1 cellular context compared by ENCODE assay signal in genomic region chr2:55231546-55232083, GRCh38.
TF ChIP-seq lines count a peak whose summit lies in the region.

No MANE protein-coding gene starts in this region.

TF ChIP-seq in HepG2, 621 proteins besides CTCF, POLR2A, EP300 and RAD21 (continued from another document and continues in another):
- TF ChIP-seq TRAFD1 (CRISPR knock-in tag; IDR thresholded peaks at IDR 0.05; ENCODE audit: borderline replicate concordance) (no peak), ZKSCAN5 (CRISPR knock-in tag; IDR thresholded peaks at IDR 0.05) (0 out of 2 replicates have a peak, but pooled peaks have one; percentile 47), E2F1 (CRISPR knock-in tag; IDR thresholded peaks at IDR 0.05) (no peak), PAF1 (CRISPR knock-in tag; IDR thresholded peaks at IDR 0.05) (no peak), ARID2 (CRISPR knock-in tag; IDR thresholded peaks at IDR 0.05; ENCODE audit: borderline replicate concordance) (peak; percentile 90; the same call in 1 of the 2 replicates), ZNF12 (CRISPR knock-in tag; IDR thresholded peaks at IDR 0.05) (peak; percentile 47; the same call in 1 of the 2 replicates), ZNF263 (CRISPR knock-in tag; IDR thresholded peaks at IDR 0.05) (no peak; the same call in 1 of the 2 replicates), PBX3 (CRISPR knock-in tag; IDR thresholded peaks at IDR 0.05; ENCODE audit: borderline replicate concordance) (no peak), TERF1 (CRISPR knock-in tag; IDR thresholded peaks at IDR 0.05) (no peak), ZNF292 (CRISPR knock-in tag; IDR thresholded peaks at IDR 0.05; ENCODE audit: borderline replicate concordance, low read depth) (peak; percentile 20; the same call in 1 of the 2 replicates), ZBTB10 (CRISPR knock-in tag; IDR thresholded peaks at IDR 0.05; ENCODE audit: borderline replicate concordance) (no peak), HOXA9 (CRISPR knock-in tag; IDR thresholded peaks at IDR 0.05; ENCODE audit: borderline replicate concordance) (no peak), IRF9 (CRISPR knock-in tag; IDR thresholded peaks at IDR 0.05; ENCODE audit: borderline replicate concordance) (0 out of 2 replicates have a peak, but pooled peaks have one; percentile 29), ZNF20 (CRISPR knock-in tag; IDR thresholded peaks at IDR 0.05) (no peak), ZFX (CRISPR knock-in tag; IDR thresholded peaks at IDR 0.05; ENCODE audit: low read depth) (no peak), ZNF597 (CRISPR knock-in tag; IDR thresholded peaks at IDR 0.05) (no peak), ZNF225 (CRISPR knock-in tag; IDR thresholded peaks at IDR 0.05) (0 out of 2 replicates have a peak, but pooled peaks have one; percentile 30), ZNF543 (CRISPR knock-in tag; IDR thresholded peaks at IDR 0.05) (0 out of 2 replicates have a peak, but pooled peaks have one; percentile 2), MEIS2 (CRISPR knock-in tag; IDR thresholded peaks at IDR 0.05) (peak; percentile 41; the same call in 1 of the 2 replicates), HOXA3 (CRISPR knock-in tag; IDR thresholded peaks at IDR 0.05) (0 out of 2 replicates have a peak, but pooled peaks have one; percentile 13), RBM39 (IDR thresholded peaks at IDR 0.05; ENCODE audit: low read depth, low read length, poor library complexity, severe bottlenecking) (no peak), ZNF816 (CRISPR knock-in tag; IDR thresholded peaks at IDR 0.05; ENCODE audit: borderline replicate concordance) (no peak), ELK4 (CRISPR knock-in tag; IDR thresholded peaks at IDR 0.05; ENCODE audit: borderline replicate concordance) (0 out of 2 replicates have a peak, but pooled peaks have one; percentile 13), ZBTB7A (CRISPR knock-in tag; IDR thresholded peaks at IDR 0.05) (0 out of 2 replicates have a peak, but pooled peaks have one; percentile 21), ZKSCAN8 (CRISPR knock-in tag; IDR thresholded peaks at IDR 0.05; ENCODE audit: borderline replicate concordance) (no peak), USF2 (IDR thresholded peaks at IDR 0.05; ENCODE audit: low read depth, low read length) (no peak), USF2 (CRISPR knock-in tag; IDR thresholded peaks at IDR 0.05; ENCODE audit: borderline replicate concordance) (peak; percentile 49; the same call in 1 of the 2 replicates), ZNF652 (CRISPR knock-in tag; IDR thresholded peaks at IDR 0.05; ENCODE audit: borderline replicate concordance, low read depth) (no peak), ZNF564 (CRISPR knock-in tag; IDR thresholded peaks at IDR 0.05) (0 out of 2 replicates have a peak, but pooled peaks have one; percentile 18), RBFOX2 (IDR thresholded peaks at IDR 0.05; ENCODE audit: low read depth, low read length) (0 out of 2 replicates have a peak, but pooled peaks have one; percentile 8), MXI1 (IDR thresholded peaks at IDR 0.05; ENCODE audit: borderline replicate concordance, low read depth, low read length) (no peak), RFXAP (CRISPR knock-in tag; IDR thresholded peaks at IDR 0.05; ENCODE audit: borderline replicate concordance) (0 out of 2 replicates have a peak, but pooled peaks have one; percentile 36), CSRNP1 (CRISPR knock-in tag; IDR thresholded peaks at IDR 0.05) (peak; percentile 54; the same call in 1 of the 2 replicates), SP5 (CRISPR knock-in tag; IDR thresholded peaks at IDR 0.05; ENCODE audit: borderline replicate concordance, low read depth) (no peak), ZC3H4 (CRISPR knock-in tag; IDR thresholded peaks at IDR 0.05; ENCODE audit: borderline replicate concordance) (no peak), SRF (IDR thresholded peaks at IDR 0.05; ENCODE audit: low read depth, low read length) (peak; percentile 97), ZNF772 (CRISPR knock-in tag; IDR thresholded peaks at IDR 0.05) (peak; percentile 59; the same call in 1 of the 2 replicates), DRAP1 (CRISPR knock-in tag; IDR thresholded peaks at IDR 0.05) (no peak), ZNF451 (CRISPR knock-in tag; IDR thresholded peaks at IDR 0.05) (no peak), CC2D1A (CRISPR knock-in tag; IDR thresholded peaks at IDR 0.05) (no peak), ZNF776 (CRISPR knock-in tag; IDR thresholded peaks at IDR 0.05) (peak; percentile 45; the same call in 1 of the 2 replicates), NAIF1 (CRISPR knock-in tag; IDR thresholded peaks at IDR 0.05; ENCODE audit: borderline replicate concordance) (peak; percentile 24; the same call in 1 of the 2 replicates), NFIB (CRISPR knock-in tag; IDR thresholded peaks at IDR 0.05; ENCODE audit: borderline replicate concordance) (no peak), TEAD2 (CRISPR knock-in tag; IDR thresholded peaks at IDR 0.05) (no peak), AHR (CRISPR knock-in tag; IDR thresholded peaks at IDR 0.05) (no peak), KLF6 (CRISPR knock-in tag; IDR thresholded peaks at IDR 0.05) (no peak)
